In the genomic region with DNA sequence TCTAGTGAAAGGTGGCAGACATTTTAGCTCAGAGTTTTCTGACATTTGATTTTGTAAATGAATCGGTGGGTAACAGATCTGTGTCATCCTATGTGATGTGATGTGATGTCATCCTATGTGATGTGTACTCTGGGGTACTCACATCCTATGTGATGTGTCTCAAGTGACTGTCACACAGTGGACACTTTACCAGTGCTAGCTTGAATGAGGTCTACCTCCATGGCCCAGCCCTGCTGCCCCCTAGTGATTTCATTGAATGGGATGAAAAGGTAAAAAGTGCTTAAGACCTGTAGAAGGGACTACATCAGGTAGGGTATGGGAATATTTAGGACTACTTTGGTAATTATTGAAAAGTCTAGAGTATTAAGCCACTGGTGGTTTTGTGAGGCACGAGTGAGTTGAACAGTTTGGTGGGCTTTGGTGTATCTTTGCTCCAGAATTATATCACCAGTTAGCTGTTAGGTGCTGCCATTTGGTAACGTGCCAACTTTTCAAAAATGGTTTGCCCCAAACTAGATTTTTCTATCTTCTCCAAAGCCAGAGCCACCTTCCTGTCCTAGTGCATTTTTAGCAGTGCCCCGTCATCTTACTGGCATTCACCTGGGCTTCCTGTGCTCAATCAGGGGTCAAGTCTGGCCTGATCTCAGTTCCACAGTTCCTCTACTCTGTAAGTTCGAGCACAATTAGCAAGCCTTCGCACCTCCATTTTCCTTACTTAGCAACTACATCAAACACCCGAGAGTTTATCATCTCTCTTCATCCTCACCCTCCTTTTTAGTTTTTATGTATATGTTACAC, we compare ENCODE assay signal across 8 cellular contexts.
DNase-seq lines count a peak whose midpoint lies in the region; ATAC-seq and TF ChIP-seq lines count a peak whose summit lies in the region.

No MANE protein-coding gene starts in this region.

- peak; percentile 74 for DNase-seq in activated effector memory CD4-positive, alpha-beta T cell treated with anti-CD3 and anti-CD28 coated beads, Interleukin-2, amount 50 U/mL, for 16 hours
- no peak for DNase-seq in activated effector memory CD4-positive, alpha-beta T cell treated with Interleukin-2 at 50 U/mL for 16 hours
- peak; percentile 41 for DNase-seq in epithelial cell of esophagus (ENCODE audit: low read depth)
- peak in 1 of 2 donors; percentile 31 for DNase-seq in stimulated activated naive CD8-positive, alpha-beta T cell treated with anti-CD3 and anti-CD28 coated beads, Interleukin-15, amount 100 ng/mL, for 72 hours
- no peak for DNase-seq in NCI-H2029 (lab: John Stamatoyannopoulos, UW)
- DNase-seq in cortex of kidney (lab: John Stamatoyannopoulos, UW) = no peak
- no peak for DNase-seq in HuH-7.5 (ENCODE audit: low spot score)

- no peak overlapping the region for H3K4me3 ChIP-seq in epithelial cell of esophagus (ENCODE audit: low read length)

- H3K27me3 Mint-ChIP-seq in stimulated activated naive CD8-positive, alpha-beta T cell treated with anti-CD3 and anti-CD28 coated beads, Interleukin-15, amount 100 ng/mL, for 72 hours = no peaks in the 10 kb centered on the region

- peak; percentile 36 for TF ChIP-seq CTCF in epithelial cell of esophagus (IDR thresholded peaks at IDR 0.05; ENCODE audit: insufficient read depth, low read depth, low read length, missing control alignments)

- H3K27ac Mint-ChIP-seq in stimulated activated naive CD8-positive, alpha-beta T cell treated with anti-CD3 and anti-CD28 coated beads, Interleukin-15, amount 100 ng/mL, for 72 hours = peak overlapping the region; percentile 7 to 73

- peak overlapping the region; percentile 1 to 22 for H3K4me3 Mint-ChIP-seq in stimulated activated naive CD8-positive, alpha-beta T cell treated with anti-CD3 and anti-CD28 coated beads, Interleukin-15, amount 100 ng/mL, for 72 hours

- no peaks in the 10 kb centered on the region for H3K9me3 Mint-ChIP-seq in stimulated activated naive CD8-positive, alpha-beta T cell treated with anti-CD3 and anti-CD28 coated beads, Interleukin-15, amount 100 ng/mL, for 72 hours

- ATAC-seq in SK-N-SH treated with all-trans-retinoic acid at 6 μM for 48 hours = peak; percentile 42
- peak; percentile 97 for ATAC-seq in stimulated activated naive CD8-positive, alpha-beta T cell treated with anti-CD3 and anti-CD28 coated beads, Interleukin-15, amount 100 ng/mL, for 72 hours

- peaks cover 87% of the 10 kb centered on the region for H3K4me1 Mint-ChIP-seq in stimulated activated naive CD8-positive, alpha-beta T cell treated with anti-CD3 and anti-CD28 coated beads, Interleukin-15, amount 100 ng/mL, for 72 hours

TF ChIP-seq in SK-N-SH treated with all-trans-retinoic acid at 6 μM for 48 hours, 23 proteins besides CTCF, POLR2A, EP300 and RAD21:
- TF ChIP-seq SNAI2 (CRISPR knock-in tag; IDR thresholded peaks at IDR 0.05) = no peak
- TF ChIP-seq ZFP3 (CRISPR knock-in tag; IDR thresholded peaks at IDR 0.05) = no peak
- TF ChIP-seq CSDC2 (CRISPR knock-in tag; IDR thresholded peaks at IDR 0.05) = no peak
- TF ChIP-seq ESRRG (CRISPR knock-in tag; IDR thresholded peaks at IDR 0.05) = no peak
- TF ChIP-seq ZNF70 (CRISPR knock-in tag; IDR thresholded peaks at IDR 0.05) = no peak
- TF ChIP-seq, protein P1, sequence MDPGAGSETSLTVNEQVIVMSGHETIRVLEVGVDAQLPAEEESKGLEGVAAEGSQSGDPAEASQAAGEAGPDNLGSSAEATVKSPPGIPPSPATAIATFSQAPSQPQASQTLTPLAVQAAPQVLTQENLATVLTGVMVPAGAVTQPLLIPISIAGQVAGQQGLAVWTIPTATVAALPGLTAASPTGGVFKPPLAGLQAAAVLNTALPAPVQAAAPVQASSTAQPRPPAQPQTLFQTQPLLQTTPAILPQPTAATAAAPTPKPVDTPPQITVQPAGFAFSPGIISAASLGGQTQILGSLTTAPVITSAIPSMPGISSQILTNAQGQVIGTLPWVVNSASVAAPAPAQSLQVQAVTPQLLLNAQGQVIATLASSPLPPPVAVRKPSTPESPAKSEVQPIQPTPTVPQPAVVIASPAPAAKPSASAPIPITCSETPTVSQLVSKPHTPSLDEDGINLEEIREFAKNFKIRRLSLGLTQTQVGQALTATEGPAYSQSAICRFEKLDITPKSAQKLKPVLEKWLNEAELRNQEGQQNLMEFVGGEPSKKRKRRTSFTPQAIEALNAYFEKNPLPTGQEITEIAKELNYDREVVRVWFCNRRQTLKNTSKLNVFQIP (CRISPR knock-in tag; IDR thresholded peaks at IDR 0.05; ENCODE audit: borderline replicate concordance, low read depth) = no peak
- TF ChIP-seq, protein P2, sequence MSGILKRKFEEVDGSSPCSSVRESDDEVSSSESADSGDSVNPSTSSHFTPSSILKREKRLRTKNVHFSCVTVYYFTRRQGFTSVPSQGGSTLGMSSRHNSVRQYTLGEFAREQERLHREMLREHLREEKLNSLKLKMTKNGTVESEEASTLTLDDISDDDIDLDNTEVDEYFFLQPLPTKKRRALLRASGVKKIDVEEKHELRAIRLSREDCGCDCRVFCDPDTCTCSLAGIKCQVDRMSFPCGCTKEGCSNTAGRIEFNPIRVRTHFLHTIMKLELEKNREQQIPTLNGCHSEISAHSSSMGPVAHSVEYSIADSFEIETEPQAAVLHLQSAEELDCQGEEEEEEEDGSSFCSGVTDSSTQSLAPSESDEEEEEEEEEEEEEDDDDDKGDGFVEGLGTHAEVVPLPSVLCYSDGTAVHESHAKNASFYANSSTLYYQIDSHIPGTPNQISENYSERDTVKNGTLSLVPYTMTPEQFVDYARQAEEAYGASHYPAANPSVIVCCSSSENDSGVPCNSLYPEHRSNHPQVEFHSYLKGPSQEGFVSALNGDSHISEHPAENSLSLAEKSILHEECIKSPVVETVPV (CRISPR knock-in tag; IDR thresholded peaks at IDR 0.05) = no peak
- TF ChIP-seq ISL1 (CRISPR knock-in tag; IDR thresholded peaks at IDR 0.05) = no peak
- no peak for TF ChIP-seq ARNTL (CRISPR knock-in tag; IDR thresholded peaks at IDR 0.05; ENCODE audit: borderline replicate concordance, low read depth)
- no peak for TF ChIP-seq CREB5 (CRISPR knock-in tag; IDR thresholded peaks at IDR 0.05; ENCODE audit: low read depth)
- TF ChIP-seq PPARA (CRISPR knock-in tag; IDR thresholded peaks at IDR 0.05; ENCODE audit: borderline replicate concordance) = no peak
- TF ChIP-seq TSHZ2 (CRISPR knock-in tag; IDR thresholded peaks at IDR 0.05) = no peak
- no peak for TF ChIP-seq BACH2 (CRISPR knock-in tag; IDR thresholded peaks at IDR 0.05; ENCODE audit: borderline replicate concordance)
- TF ChIP-seq TCF4 (CRISPR knock-in tag; IDR thresholded peaks at IDR 0.05; ENCODE audit: borderline replicate concordance) = no peak
- TF ChIP-seq ZNF565 (CRISPR knock-in tag; conservative IDR thresholded peaks at IDR 0.05; ENCODE audit: low read depth) = no peak

Comparison
In these comparisons a context has a peak if more than half of its experiments do, and no peak if none do; other contexts are left out.
1. DNase-seq: peak in activated effector memory CD4-positive, alpha-beta T cell treated with anti-CD3 and anti-CD28 coated beads, Interleukin-2, amount 50 U/mL, for 16 hours (single experiment) and epithelial cell of esophagus (single experiment); none in activated effector memory CD4-positive, alpha-beta T cell treated with Interleukin-2 at 50 U/mL for 16 hours (single experiment), NCI-H2029 (single experiment), cortex of kidney (single experiment) and HuH-7.5 (single experiment).